12 cellular contexts compared by ENCODE assay signal in the genomic region with DNA sequence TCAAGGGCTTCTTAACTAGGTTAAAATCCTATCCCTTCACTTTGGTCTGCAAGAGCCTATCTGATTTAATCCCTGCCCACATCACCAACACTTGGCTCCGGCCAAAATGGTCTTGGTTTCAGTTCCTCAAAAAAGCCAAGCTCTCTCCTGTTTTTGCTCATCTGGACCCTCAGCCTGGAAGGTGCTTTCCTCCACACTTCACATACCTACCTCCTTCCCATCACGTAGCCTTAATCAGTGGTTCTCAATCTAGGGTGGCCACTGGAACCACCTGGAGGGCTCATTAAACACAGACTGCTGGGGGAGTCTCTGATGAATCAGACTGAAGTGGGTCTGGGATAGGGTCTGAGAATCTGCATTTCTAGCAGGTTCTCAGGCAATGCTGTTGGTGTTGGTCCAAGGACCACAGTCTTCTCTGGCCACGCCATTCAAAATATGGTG.
DNase-seq lines count a peak whose midpoint lies in the region; ATAC-seq and TF ChIP-seq lines count a peak whose summit lies in the region.
"Had no signal": no experiment of that assay in that cellular context is flagged by ENCODE, and none has a peak within 500 bp of the region (broad histone marks: within the 10 kb centered on the region; RNA-seq: fewer than 3 reads in every experiment).

No MANE protein-coding gene starts in this region.

- no peak for TF ChIP-seq CTCF in GM20000 (IDR thresholded peaks at IDR 0.05; ENCODE audit: extremely low read depth, missing control alignments)

- ATAC-seq in GM18505 (IDR thresholded peaks at IDR 0.05; ENCODE audit: unreplicated experiment): peak; percentile 92
- peak; percentile 91 for ATAC-seq in HG03045 (IDR thresholded peaks at IDR 0.05; ENCODE audit: unreplicated experiment)
- ATAC-seq: activated naive CD4-positive, alpha-beta T cell treated with anti-CD3 and anti-CD28 coated beads, Interleukin-2, amount 50 U/mL, for 72 hours had no signal

- no peak for TF ChIP-seq POLR2A in GM18505 (IDR thresholded peaks at IDR 0.05; ENCODE audit: borderline replicate concordance, extremely low read depth, insufficient read depth, insufficient read length)

- peaks cover 52% of the 10 kb centered on the region for H3K4me1 ChIP-seq in SJCRH30

- no peaks in the 10 kb centered on the region for H3K36me3 ChIP-seq in SJCRH30
- H3K36me3 ChIP-seq: ovary had no signal

- no peak overlapping the region for H3K4me3 ChIP-seq in SJCRH30
- H3K4me3 ChIP-seq: GM23248, ovary had no signal

- no peaks in the 10 kb centered on the region for H3K27me3 ChIP-seq in SJCRH30
- H3K27me3 ChIP-seq: ovary had no signal

- no peaks in the 10 kb centered on the region; the same call in 1 of the 2 replicates for H3K9me3 ChIP-seq in SJCRH30 (replicated peaks)
- H3K9me3 ChIP-seq: ovary had no signal

- DNase-seq in GM20000 (ENCODE audit: low spot score) (peak; percentile 68), SJCRH30 (no peak), NCI-H1105 (lab: John Stamatoyannopoulos, UW) (no peak), NCI-H1436 (lab: John Stamatoyannopoulos, UW) (no peak), NCI-H2196 treated with DMSO at 0.1 percent for 48 hours (lab: John Stamatoyannopoulos, UW; ENCODE audit: unreplicated experiment) (no peak), hippocampal formation (lab: John Stamatoyannopoulos, UW) (no peak)
- DNase-seq: activated CD4-positive, CD25-positive, alpha-beta regulatory T cell; GM23248; ovary had no signal

- peak overlapping the region; percentile 91; the same call in 1 of the 2 replicates for H3K27ac ChIP-seq in SJCRH30
- H3K27ac ChIP-seq: GM23248, ovary had no signal
